ENCODE assay signal across 9 cellular contexts in genomic region chr16:83689385-83689831, GRCh38.
A peak's percentile ranks its signal among the peaks of the same experiment; 100 is the strongest.
DNase-seq lines count a peak whose midpoint lies in the region; ATAC-seq, FAIRE-seq and TF ChIP-seq lines count a peak whose summit lies in the region.
"Had no signal": no experiment of that assay in that cellular context is flagged by ENCODE, and none has a peak within 500 bp of the region (broad histone marks: within the 10 kb centered on the region; RNA-seq: fewer than 3 reads in every experiment).

No MANE protein-coding gene starts in this region.

- no peak overlapping the region for H3K4ac ChIP-seq in neuronal stem cell (ENCODE audit: low read length)

- WGBS in pancreas, 2 donors, result 24 to 31% methylated on average over 5 of the region's 5 CpGs
- WGBS in neuronal stem cell (ENCODE audit: extremely low coverage in 2 of 2, insufficient read length in 2 of 2, insufficient replicate concordance in 1 of 2), 2 donors, result no CpG with 5 or more reads among the region's 5 CpGs

- no peak overlapping the region for H2BK5ac ChIP-seq in neuronal stem cell (ENCODE audit: low read length)

- H3K4me3 ChIP-seq in pancreas (no peak overlapping the region), neuronal stem cell (ENCODE audit: low read length in 2 of 2) (no peak overlapping the region), dorsolateral prefrontal cortex (no peak overlapping the region)

- H3K9me3 ChIP-seq in pancreas, result no peaks in the 10 kb centered on the region
- H3K9me3 ChIP-seq in neuronal stem cell (replicated peaks in 1 of 2; ENCODE audit: control insufficient read depth in 2 of 2, insufficient read depth in 1 of 2, low read depth in 1 of 2, low read length in 2 of 2), result no peaks in the 10 kb centered on the region

- H2BK12ac ChIP-seq in neuronal stem cell (ENCODE audit: low read length), result no peak overlapping the region

- no peak overlapping the region for H4K8ac ChIP-seq in neuronal stem cell (ENCODE audit: low read depth, low read length)

- H3K27me3 ChIP-seq in pancreas (peaks cover 0 to 7% (median 1%) of the 10 kb centered on the region in 4 donors), neuronal stem cell (ENCODE audit: control insufficient read depth in 3 of 3, insufficient read depth in 3 of 3, low read depth in 1 of 3, low read length in 3 of 3) (peaks cover 0 to 22% (median 0%) of the 10 kb centered on the region in 3 experiments), dorsolateral prefrontal cortex (no peaks in the 10 kb centered on the region)

- H3K36me3 ChIP-seq in pancreas (no peaks in the 10 kb centered on the region), neuronal stem cell (replicated peaks in 1 of 2; ENCODE audit: control insufficient read depth in 2 of 2, insufficient read depth in 2 of 2, low read length in 2 of 2) (no peaks in the 10 kb centered on the region)

- no peak overlapping the region for H2AFZ ChIP-seq in neuronal stem cell (ENCODE audit: low read length)

- no peak overlapping the region for H3K9ac ChIP-seq in neuronal stem cell (ENCODE audit: low read depth, low read length, poor library complexity)
- H3K9ac ChIP-seq: KMS-11 had no signal

- no peak for FAIRE-seq in pancreas (lab: Jason Lieb, UNC)

- H3K4me2 ChIP-seq in neuronal stem cell (ENCODE audit: insufficient read depth, low read length, poor library complexity, severe bottlenecking), result no peak overlapping the region
- H3K4me2 ChIP-seq: KMS-11 had no signal

- ATAC-seq in GM18873 (IDR thresholded peaks at IDR 0.05; ENCODE audit: low FRiP score, unreplicated experiment) (peak; percentile 50), pancreas (peak in 3 of 4 donors; percentile 19 to 66 (median 42)), HG02884 (IDR thresholded peaks at IDR 0.05; ENCODE audit: unreplicated experiment) (no peak)

- H2AK5ac ChIP-seq in neuronal stem cell (ENCODE audit: low read depth, low read length), result no peak overlapping the region

- H3K14ac ChIP-seq in neuronal stem cell (ENCODE audit: low read length), result no peak overlapping the region

- no peak for TF ChIP-seq CTCF in pancreas (IDR thresholded peaks at IDR 0.05)
- TF ChIP-seq CTCF in dorsolateral prefrontal cortex (IDR thresholded peaks at IDR 0.05 in 54 of 56, conservative IDR thresholded peaks at IDR 0.05 in 2 of 56; ENCODE audit: low read depth in 1 of 56, partially characterized antibody in 56 of 56), result no peak

- H3K18ac ChIP-seq in neuronal stem cell (ENCODE audit: low read length), result no peak overlapping the region

- no peak overlapping the region for H4K91ac ChIP-seq in neuronal stem cell (ENCODE audit: low read depth, low read length, poor library complexity)

- H3K23ac ChIP-seq in neuronal stem cell (ENCODE audit: low read depth, low read length, poor library complexity), result no peak overlapping the region

- H3K79me1 ChIP-seq in neuronal stem cell (ENCODE audit: low read depth, low read length), result no peaks in the 10 kb centered on the region

- no peak overlapping the region for H3K27ac ChIP-seq in pancreas
- H3K27ac ChIP-seq in neuronal stem cell (replicated peaks; ENCODE audit: low read length), result no peak overlapping the region
- H3K27ac ChIP-seq in dorsolateral prefrontal cortex, result no peak overlapping the region
- H3K27ac ChIP-seq: KMS-11 had no signal

- intact Hi-C loops in pancreas (cut with DNase I) (no loop called here), dorsolateral prefrontal cortex (cut with DNase I) (no loop called here)

- H2BK120ac ChIP-seq in neuronal stem cell (ENCODE audit: low read depth, low read length), result no peak overlapping the region

- DNase-seq in HPDE6-E6E7 (ENCODE audit: extremely low spot score) (peak; percentile 23), cerebellar cortex (ENCODE audit: low spot score) (peak; percentile 83), pancreas (no peak), neuronal stem cell (ENCODE audit: low spot score) (no peak), dorsolateral prefrontal cortex (no peak), activated T-cell treated with anti-CD3 and anti-CD28 coated beads for 4 hours (no peak)

- no peak overlapping the region for H2BK15ac ChIP-seq in neuronal stem cell (ENCODE audit: low read length)

- H3K4me1 ChIP-seq in pancreas (no peaks in the 10 kb centered on the region), neuronal stem cell (ENCODE audit: control insufficient read depth in 2 of 2, insufficient read depth in 1 of 2, low read depth in 1 of 2, low read length in 2 of 2) (peaks cover 0 to 3% of the 10 kb centered on the region in 2 donors)

Comparison
In these comparisons a context has a peak if more than half of its experiments do, and no peak if none do; other contexts are left out.
1. DNase-seq: peak in HPDE6-E6E7 (single experiment) and cerebellar cortex (single experiment); none in pancreas (0 of 6), neuronal stem cell (single experiment), dorsolateral prefrontal cortex (0 of 10) and activated T-cell treated with anti-CD3 and anti-CD28 coated beads for 4 hours (single experiment).